In the genomic region with DNA sequence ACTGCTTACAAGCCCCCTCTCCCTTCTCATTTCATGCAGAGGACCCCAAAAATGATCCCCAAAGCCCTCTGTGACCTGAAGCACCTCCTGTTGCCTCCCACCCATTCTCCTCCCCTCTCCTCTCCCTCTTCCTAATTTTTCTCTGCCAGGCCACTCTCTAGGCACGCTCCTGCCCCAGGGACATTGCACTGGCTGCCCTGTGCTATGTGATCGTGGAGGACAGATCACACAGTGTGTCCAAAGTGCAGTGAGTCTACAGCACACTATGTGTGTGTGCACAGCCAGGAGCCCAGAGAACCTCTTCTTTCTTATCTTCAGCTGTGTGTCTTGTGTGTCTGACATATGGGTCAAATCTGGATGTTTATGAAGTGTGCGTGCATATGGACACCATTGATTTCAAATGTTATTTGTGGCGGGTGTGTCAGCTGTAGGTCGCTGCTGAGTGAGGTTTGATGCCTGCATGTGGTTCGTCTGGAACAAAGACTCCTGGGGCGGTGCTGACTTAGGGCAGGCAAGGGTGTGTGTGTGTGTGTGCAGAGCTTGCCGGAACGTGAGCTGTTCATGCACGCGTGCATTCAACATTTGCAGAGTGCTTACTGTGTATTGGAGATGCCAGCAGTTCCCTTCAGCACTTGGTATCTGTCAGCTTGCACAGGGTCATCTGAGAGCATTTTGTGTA, we compare ENCODE assay signal across 17 cellular contexts.
A peak's percentile ranks its signal among the peaks of the same experiment; 100 is the strongest.
DNase-seq lines count a peak whose midpoint lies in the region; ATAC-seq lines count a peak whose summit lies in the region.
"Had no signal": no experiment of that assay in that cellular context is flagged by ENCODE, and none has a peak within 500 bp of the region (broad histone marks: within the 10 kb centered on the region; RNA-seq: fewer than 3 reads in every experiment).

No MANE protein-coding gene starts in this region.

- H3K27me3 Mint-ChIP-seq in stimulated activated naive B cell treated with anti-CD40 and anti-IgM and Interleukin-4, amounts not matched to agents 10 μg/mL and 1 μg/mL and 100 μg/mL, for 72 hours: peaks cover 15 to 19% of the 10 kb centered on the region in 2 donors

- ATAC-seq in stimulated activated naive B cell treated with anti-CD40 and anti-IgM and Interleukin-4, amounts not matched to agents 10 μg/mL and 1 μg/mL and 100 μg/mL, for 72 hours (replicated peaks): no peak
- ATAC-seq in GM18502 (IDR thresholded peaks at IDR 0.05; ENCODE audit: poor library complexity, unreplicated experiment) (no peak), GM18870 (IDR thresholded peaks at IDR 0.05; ENCODE audit: unreplicated experiment) (no peak)
- ATAC-seq: activated T-cell treated with anti-CD3 and anti-CD28 coated beads, Interleukin-2, amount 50 U/mL, for 72 hours; right cardiac atrium had no signal

- H3K4me3 Mint-ChIP-seq in stimulated activated naive B cell treated with anti-CD40 and anti-IgM and Interleukin-4, amounts not matched to agents 10 μg/mL and 1 μg/mL and 100 μg/mL, for 72 hours: no peak overlapping the region

- peaks cover 23 to 33% of the 10 kb centered on the region in 2 donors for H3K4me1 Mint-ChIP-seq in stimulated activated naive B cell treated with anti-CD40 and anti-IgM and Interleukin-4, amounts not matched to agents 10 μg/mL and 1 μg/mL and 100 μg/mL, for 72 hours

- peak overlapping the region; percentile 1 for H3K27ac Mint-ChIP-seq in stimulated activated naive B cell treated with anti-CD40 and anti-IgM and Interleukin-4, amounts not matched to agents 10 μg/mL and 1 μg/mL and 100 μg/mL, for 72 hours
- H3K27ac Mint-ChIP-seq: activated T-cell treated with anti-CD3 and anti-CD28 coated beads, Interleukin-2, amount 50 U/mL, for 72 hours; nephron progenitor cell had no signal

- DNase-seq in NCI-H2171 treated with DMSO at 0.1 percent for 48 hours (lab: John Stamatoyannopoulos, UW): peak; percentile 24
- DNase-seq in NCI-H2171 (lab: John Stamatoyannopoulos, UW): no peak
- DNase-seq in NCI-H2227 treated with DMSO at 0.1 percent for 48 hours (lab: John Stamatoyannopoulos, UW): peak; percentile 26
- peak; percentile 29 for DNase-seq in fibroblast of peridontal ligament (ENCODE audit: extremely low read depth)
- DNase-seq in stimulated activated naive B cell treated with anti-CD40 and anti-IgM and Interleukin-4, amounts not matched to agents 10 μg/mL and 1 μg/mL and 100 μg/mL, for 72 hours: no peak
- DNase-seq in HuH-7 (ENCODE audit: low spot score): no peak
- DNase-seq: activated T-cell treated with anti-CD3 and anti-CD28 coated beads, Interleukin-2, amount 50 U/mL, for 72 hours; Caco-2; KBM-7; NCI-H1105 treated with DMSO at 0.1 percent for 48 hours; nephron progenitor cell; stimulated activated CD8-positive, alpha-beta memory T cell treated with anti-CD3 and anti-CD28 coated beads, Interleukin-4, amount 100 ng/mL, for 48 hours; T1000; upper lobe of left lung had no signal

- H3K9me3 Mint-ChIP-seq in stimulated activated naive B cell treated with anti-CD40 and anti-IgM and Interleukin-4, amounts not matched to agents 10 μg/mL and 1 μg/mL and 100 μg/mL, for 72 hours: peaks cover 0 to 4% of the 10 kb centered on the region in 2 donors
- H3K9me3 Mint-ChIP-seq: activated T-cell treated with anti-CD3 and anti-CD28 coated beads, Interleukin-2, amount 50 U/mL, for 72 hours; nephron progenitor cell had no signal

- H3K36me3 Mint-ChIP-seq in stimulated activated naive B cell treated with anti-CD40 and anti-IgM and Interleukin-4, amounts not matched to agents 10 μg/mL and 1 μg/mL and 100 μg/mL, for 72 hours: peaks cover 3 to 4% of the 10 kb centered on the region in 2 donors

Comparison
In these comparisons a context has a peak if more than half of its experiments do, and no peak if none do; other contexts are left out.
1. DNase-seq: peak in NCI-H2171 treated with DMSO at 0.1 percent for 48 hours (single experiment), NCI-H2227 treated with DMSO at 0.1 percent for 48 hours (single experiment) and fibroblast of peridontal ligament (single experiment); none in NCI-H2171 (single experiment), stimulated activated naive B cell treated with anti-CD40 and anti-IgM and Interleukin-4, amounts not matched to agents 10 μg/mL and 1 μg/mL and 100 μg/mL, for 72 hours (single experiment) and HuH-7 (single experiment).